Comparison of ENCODE assay signal across 17 cellular contexts in genomic region chr4:38687571-38688011, GRCh38. TPM values are rescaled to one million over a fixed set of nuclear protein-coding genes. Genes with fewer than 3 reads are reported as not detected.
DNase-seq lines count a peak whose midpoint lies in the region; ATAC-seq, FAIRE-seq and TF ChIP-seq lines count a peak whose summit lies in the region.
"Had no signal": no experiment of that assay in that cellular context is flagged by ENCODE, and none has a peak within 500 bp of the region (broad histone marks: within the 10 kb centered on the region; RNA-seq: fewer than 3 reads in every experiment).

No MANE protein-coding gene starts in this region.

- intact Hi-C loops in mucosa of descending colon (cut with DNase I, micrococcal nuclease): no loop called here

- H3K56ac ChIP-seq in H9 (ENCODE audit: insufficient read length, low read depth, low read length): no peak overlapping the region

- no peak overlapping the region for H3K9ac ChIP-seq in astrocyte (ENCODE audit: low read length)
- H3K9ac ChIP-seq in H9 (ENCODE audit: extremely low read depth, insufficient read length, low read length): no peak overlapping the region
- H3K9ac ChIP-seq: parathyroid adenoma had no signal

- H3K27me3 Mint-ChIP-seq in astrocyte (ENCODE audit: low read depth, unreplicated experiment): no peaks in the 10 kb centered on the region
- H3K27me3 Mint-ChIP-seq in H9 (ENCODE audit: low read depth): no peaks in the 10 kb centered on the region

- H3K4me3 ChIP-seq in astrocyte (ENCODE audit: insufficient read depth, low read depth, low read length): no peak overlapping the region
- H3K4me3 ChIP-seq in mucosa of descending colon: no peak overlapping the region

- no peak for TF ChIP-seq CTCF in astrocyte (IDR thresholded peaks at IDR 0.05; ENCODE audit: insufficient read depth, low read depth, low read length)
- no peak for TF ChIP-seq CTCF in mucosa of descending colon (IDR thresholded peaks at IDR 0.05)
- no peak for TF ChIP-seq CTCF in H9 (conservative IDR thresholded peaks at IDR 0.05)

- H3K4me1 Mint-ChIP-seq in astrocyte (ENCODE audit: low read depth, unreplicated experiment) (peaks cover 26% of the 10 kb centered on the region), H9 (peaks cover 3 to 4% of the 10 kb centered on the region in 2 experiments; a peak in 2 of 4 replicates)

- no peak overlapping the region for H3K14ac ChIP-seq in H9 (ENCODE audit: insufficient read depth, low read length)

- H3K27ac ChIP-seq in astrocyte (ENCODE audit: low read depth, low read length) (no peak overlapping the region), H9 (ENCODE audit: insufficient read length, low read depth, low read length) (no peak overlapping the region)
- H3K27ac ChIP-seq: parathyroid adenoma had no signal

- DNase-seq in stimulated activated CD4-positive, alpha-beta T cell treated with anti-CD3 and anti-CD28 coated beads, Interleukin-4, amount 100 ng/mL, for 24 hours: peak; percentile 46
- DNase-seq in stimulated activated CD4-positive, alpha-beta T cell treated with anti-CD3 and anti-CD28 coated beads, Interleukin-2, amount 100 ng/mL, for 24 hours: no peak
- DNase-seq in astrocyte (ENCODE audit: low read depth): no peak
- DNase-seq in mucosa of descending colon: no peak
- no peak for DNase-seq in NCI-H2171 treated with DMSO at 0.1 percent for 48 hours (lab: John Stamatoyannopoulos, UW)
- no peak for DNase-seq in H9
- DNase-seq: C1 segment of cervical spinal cord; endodermal cell; hippocampal formation; mesenchymal stem cell; stimulated activated CD4-positive, alpha-beta T cell treated with anti-CD3 and anti-CD28 coated beads, Interleukin-2, amount 100 ng/mL, for 48 hours; stimulated activated naive CD4-positive, alpha-beta T cell had no signal

- no peaks in the 10 kb centered on the region for H3K79me1 ChIP-seq in H9 (ENCODE audit: insufficient read depth, low read depth, low read length, poor library complexity, severe bottlenecking)

- H2BK120ac ChIP-seq in H9 (ENCODE audit: low read depth, low read length, poor library complexity, severe bottlenecking): no peak overlapping the region

- H2BK12ac ChIP-seq in H9 (ENCODE audit: insufficient read length, low read depth, low read length): no peak overlapping the region

- H3K18ac ChIP-seq in H9 (ENCODE audit: insufficient read length, low read depth, low read length): no peak overlapping the region

- no peak overlapping the region for H4K91ac ChIP-seq in H9 (ENCODE audit: insufficient read length, low read depth, low read length)

- no peak overlapping the region for H3K4me3 Mint-ChIP-seq in astrocyte (ENCODE audit: unreplicated experiment)
- no peak overlapping the region for H3K4me3 Mint-ChIP-seq in H9
- H3K4me3 Mint-ChIP-seq: endodermal cell; T-helper 2 cell treated with Interferon-gamma antibody and Interleukin-4, amounts not matched to agents 5 μg/mL and 100 μg/mL, for 36 hours had no signal

- peaks cover 76% of the 10 kb centered on the region for H4K20me1 ChIP-seq in astrocyte (ENCODE audit: insufficient read depth, low read length)
- H4K20me1 ChIP-seq in H9 (ENCODE audit: control insufficient read depth, insufficient read depth, insufficient read length): no peaks in the 10 kb centered on the region

- H3K4ac ChIP-seq in H9 (ENCODE audit: low read depth, low read length): no peak overlapping the region

- no peak overlapping the region for H3T11ph ChIP-seq in H9 (ENCODE audit: low read length)

- H3K4me1 ChIP-seq in astrocyte (ENCODE audit: insufficient read depth, low read length) (peaks cover 6% of the 10 kb centered on the region), mucosa of descending colon (ENCODE audit: low read depth) (peaks cover 26% of the 10 kb centered on the region), H9 (ENCODE audit: insufficient read depth, low read length) (no peaks in the 10 kb centered on the region)

- ATAC-seq in mucosa of descending colon (peak; percentile 79), GM18858 (IDR thresholded peaks at IDR 0.05; ENCODE audit: unreplicated experiment) (no peak), HG03095 (IDR thresholded peaks at IDR 0.05; ENCODE audit: unreplicated experiment) (no peak)
- ATAC-seq: Panc1 had no signal

- H4K5ac ChIP-seq in H9 (ENCODE audit: insufficient read length, low read depth, low read length): no peak overlapping the region

- H3K36me3 ChIP-seq in astrocyte (ENCODE audit: insufficient read depth, low read length): peaks cover 39% of the 10 kb centered on the region
- peaks cover 11% of the 10 kb centered on the region for H3K36me3 ChIP-seq in mucosa of descending colon (ENCODE audit: low read depth)

- H3K36me3 Mint-ChIP-seq in astrocyte (ENCODE audit: low read depth, unreplicated experiment) (peaks cover 35% of the 10 kb centered on the region), H9 (ENCODE audit: insufficient read depth in 1 of 3, low read depth in 3 of 3) (peaks cover 29 to 58% (median 34%) of the 10 kb centered on the region in 3 experiments)

- no peak overlapping the region for H2AK5ac ChIP-seq in H9 (ENCODE audit: insufficient read length, low read length)

- H2AFZ ChIP-seq in astrocyte (ENCODE audit: low read depth, low read length) (no peak overlapping the region), H9 (ENCODE audit: low read length) (no peak overlapping the region)
- H2AFZ ChIP-seq: parathyroid adenoma had no signal

- no peak for FAIRE-seq in astrocyte (lab: Jason Lieb, UNC)

- H3K9me3 Mint-ChIP-seq in astrocyte (ENCODE audit: unreplicated experiment): no peaks in the 10 kb centered on the region
- H3K9me3 Mint-ChIP-seq in H9: no peaks in the 10 kb centered on the region
- H3K9me3 Mint-ChIP-seq: endodermal cell; T-helper 2 cell treated with Interferon-gamma antibody and Interleukin-4, amounts not matched to agents 5 μg/mL and 100 μg/mL, for 36 hours had no signal

- H2BK20ac ChIP-seq in H9 (ENCODE audit: low read depth, low read length, poor library complexity, severe bottlenecking): no peak overlapping the region

- no peak overlapping the region for H3K23ac ChIP-seq in H9 (ENCODE audit: insufficient read length, low read depth, low read length)

- no peaks in the 10 kb centered on the region for H3K23me2 ChIP-seq in H9 (ENCODE audit: insufficient read length, low read depth, low read length, poor library complexity, severe bottlenecking)

- no peaks in the 10 kb centered on the region for H3K9me3 ChIP-seq in astrocyte (ENCODE audit: insufficient read depth, low read depth, low read length)
- H3K9me3 ChIP-seq in mucosa of descending colon: no peaks in the 10 kb centered on the region
- no peaks in the 10 kb centered on the region for H3K9me3 ChIP-seq in H9 (ENCODE audit: control insufficient read depth, low read depth, low read length)

- H2BK5ac ChIP-seq in H9 (ENCODE audit: insufficient read length, low read length): no peak overlapping the region

- no CpG with 5 or more reads among the region's 4 CpGs for WGBS in H9 (ENCODE audit: extremely low coverage, insufficient read length, low lambda C conversion rate)

- H3K27me3 ChIP-seq in astrocyte (ENCODE audit: insufficient read depth, low read length) (no peaks in the 10 kb centered on the region), H9 (ENCODE audit: insufficient read depth, low read length) (no peaks in the 10 kb centered on the region)

- H3K27ac Mint-ChIP-seq in astrocyte (ENCODE audit: unreplicated experiment): no peak overlapping the region
- H3K27ac Mint-ChIP-seq in H9: no peak overlapping the region; a peak in 1 of 7 replicates
- H3K27ac Mint-ChIP-seq: endodermal cell; T-helper 2 cell treated with Interferon-gamma antibody and Interleukin-4, amounts not matched to agents 5 μg/mL and 100 μg/mL, for 36 hours had no signal

- H4K8ac ChIP-seq in H9 (replicated peaks; ENCODE audit: insufficient read length, low read depth, low read length): no peak overlapping the region

- H3K4me2 ChIP-seq in astrocyte (ENCODE audit: low read length): peak overlapping the region; percentile 11
- H3K4me2 ChIP-seq in H9 (ENCODE audit: insufficient read depth, insufficient read length, low read length): no peak overlapping the region

- no peak overlapping the region for H2BK15ac ChIP-seq in H9 (ENCODE audit: low read depth, low read length)

- H3K79me2 ChIP-seq in astrocyte (ENCODE audit: insufficient read depth, low read length) (peaks cover 76% of the 10 kb centered on the region), H9 (ENCODE audit: insufficient read depth, low read length) (peaks cover 2% of the 10 kb centered on the region; the same call in 1 of the 2 replicates)

RNA-seq across cellular contexts. Expression of gene KLF3, which starts 23.6 kb away (rescaled TPM):
- total RNA-seq in astrocyte: 35.9 and 40.8 TPM in 2 replicates
- total RNA-seq in mucosa of descending colon: 100 to 1,000 TPM; 102 to 151 (median 128) TPM
- 26.2 and 29.0 TPM in 2 replicates for total RNA-seq in H9 (2021)
